Comparison of ENCODE assay signal across 8 cellular contexts in the genomic region with DNA sequence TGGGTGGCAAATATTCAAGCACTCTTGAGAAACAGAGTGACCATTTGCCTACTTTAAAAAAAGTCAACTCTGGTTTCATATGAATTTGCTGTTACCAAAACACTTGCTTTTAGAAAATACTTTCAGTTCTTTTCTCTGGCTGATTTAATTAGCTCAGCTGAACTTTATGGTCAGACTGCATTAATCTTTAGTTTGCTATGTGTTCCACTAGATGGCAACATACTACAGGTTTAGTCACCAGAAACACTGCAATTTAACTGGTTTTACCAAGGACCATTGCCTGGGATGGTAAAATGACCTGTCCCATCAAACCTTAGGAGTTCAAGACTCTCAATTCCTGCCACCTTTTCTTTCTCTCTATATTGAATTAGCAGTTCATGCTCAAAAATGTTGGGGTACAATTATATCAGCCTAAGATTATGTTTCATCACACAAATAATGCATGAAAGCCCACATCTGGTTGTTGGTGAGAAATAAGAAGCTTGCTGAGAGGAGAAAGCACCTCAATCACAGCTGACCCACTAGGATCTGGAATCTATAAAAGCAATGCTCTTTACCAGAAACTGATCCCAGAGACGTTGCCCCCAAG. TPM values are rescaled to one million over a fixed set of nuclear protein-coding genes. Genes with fewer than 3 reads are reported as not detected.
DNase-seq lines count a peak whose midpoint lies in the region; TF ChIP-seq lines count a peak whose summit lies in the region.

No MANE protein-coding gene starts in this region.

- 5 to 37% (median 10%) methylated on average over 1 of the region's 1 CpG for WGBS in spleen, 5 donors

- H3K4me1 ChIP-seq in adipocyte (ENCODE audit: control insufficient read depth, insufficient read depth, low read length) (peaks cover 41% of the 10 kb centered on the region), right atrium auricular region (peaks cover 0 to 10% of the 10 kb centered on the region in 2 donors), spleen (peaks cover 13 to 71% (median 38%) of the 10 kb centered on the region in 6 donors)

- H3K4me3 ChIP-seq in HFF-Myc (replicated peaks; ENCODE audit: low read depth, low read length), result no peak overlapping the region
- no peak overlapping the region for H3K4me3 ChIP-seq in adipocyte (ENCODE audit: low read length)
- no peak overlapping the region for H3K4me3 ChIP-seq in right atrium auricular region
- no peak overlapping the region for H3K4me3 ChIP-seq in spleen

- no peak for TF ChIP-seq POLR2A in spleen (IDR thresholded peaks at IDR 0.05)

- H3K27ac ChIP-seq in right atrium auricular region, result no peak overlapping the region
- H3K27ac ChIP-seq in spleen, result peak overlapping the region in 2 of 8 donors; percentile 5 to 6

- no peaks in the 10 kb centered on the region for H3K36me3 ChIP-seq in adipocyte (ENCODE audit: control insufficient read depth, insufficient read depth, low read length, severe bottlenecking)
- H3K36me3 ChIP-seq in right atrium auricular region, result peaks cover 8% of the 10 kb centered on the region
- peaks cover 0 to 40% (median 14%) of the 10 kb centered on the region in 6 donors for H3K36me3 ChIP-seq in spleen

- intact Hi-C loops in spleen (cut with DNase I; ENCODE audit: low total_unique reads), result no loop called here

- H3K27me3 ChIP-seq in adipocyte (replicated peaks; ENCODE audit: control insufficient read depth, insufficient read depth, low read length) (no peaks in the 10 kb centered on the region), right atrium auricular region (no peaks in the 10 kb centered on the region), spleen (replicated peaks in 1 of 7) (no peaks in the 10 kb centered on the region)

- DNase-seq in 8988T (peak; percentile 33), GM03348 (ENCODE audit: low spot score) (peak; percentile 82), HFF-Myc (ENCODE audit: extremely low read depth, low read depth) (peak; percentile 26), NCI-H1105 treated with DMSO at 0.1 percent for 48 hours (lab: John Stamatoyannopoulos, UW) (peak; percentile 35), adipocyte (ENCODE audit: low read depth) (peak; percentile 84), right atrium auricular region (ENCODE audit: low spot score) (no peak), spleen (no peak)
- no peak for DNase-seq in activated naive CD4-positive, alpha-beta T cell treated with Interleukin-2 at 50 U/mL for 16 hours

- TF ChIP-seq CTCF in HFF-Myc (IDR thresholded peaks at IDR 0.05; ENCODE audit: low read depth, low read length, missing control alignments) (peak; percentile 41), right atrium auricular region (IDR thresholded peaks at IDR 0.05) (peak; percentile 48 to 76), spleen (IDR thresholded peaks at IDR 0.05 in 8 of 11, conservative IDR thresholded peaks at IDR 0.05 in 3 of 11) (peak in 10 of 11 experiments; percentile 43 to 79 (median 68))

- H3K9me3 ChIP-seq in adipocyte (ENCODE audit: control insufficient read depth, low read length) (no peaks in the 10 kb centered on the region), right atrium auricular region (no peaks in the 10 kb centered on the region), spleen (no peaks in the 10 kb centered on the region)

- peak overlapping the region; percentile 72 for H3K9ac ChIP-seq in adipocyte (ENCODE audit: low read length)

RNA-seq across cellular contexts. Expression of a gene that starts 14.2 kb away (rescaled TPM):
- total RNA-seq in right atrium auricular region (10 to 100 TPM; 18.2 to 23.3 TPM), spleen (10 to 100 TPM; 35.1 to 52.3 (median 37.8) TPM)
- polyA plus RNA-seq in spleen, result 10 to 100 TPM in 1 of 3 donors, 1 to 10 TPM in 2; 5.0 to 13.9 (median 5.8) TPM

RNA-seq across cellular contexts. Expression of a gene that starts 42.7 kb away (rescaled TPM):
- total RNA-seq in right atrium auricular region (1 to 10 TPM in 1 of 2 donors, under 1 TPM in 1; 0.98 to 1.9 TPM), spleen (10 to 100 TPM in 3 of 7 donors, 1 to 10 TPM in 4; 4.6 to 15.3 (median 7.3) TPM)
- polyA plus RNA-seq in spleen, result 1 to 10 TPM in 1 of 3 donors, under 1 TPM in 2; 0.37 to 1.6 (median 0.71) TPM

Comparison
In these comparisons a context has a peak if more than half of its experiments do, and no peak if none do; other contexts are left out.
1. DNase-seq: peak in 8988T (single experiment), GM03348 (single experiment), HFF-Myc (single experiment), NCI-H1105 treated with DMSO at 0.1 percent for 48 hours (single experiment) and adipocyte (single experiment); none in right atrium auricular region (single experiment), spleen (single experiment) and activated naive CD4-positive, alpha-beta T cell treated with Interleukin-2 at 50 U/mL for 16 hours (single experiment).
2. Peak in every context shown above with its lines, with median percentiles within 50 percentile points of each other: CTCF ChIP-seq.